ENCODE assay signal across 25 cellular contexts in genomic region chr1:113779542-113779941, GRCh38.
"Had no signal": no experiment of that assay in that cellular context is flagged by ENCODE, and none has a peak within 500 bp of the region (broad histone marks: within the 10 kb centered on the region; RNA-seq: fewer than 3 reads in every experiment).

No MANE protein-coding gene starts in this region.

- H3K4me3 Mint-ChIP-seq: activated CD4-positive, alpha-beta T cell treated with anti-CD3 and anti-CD28 coated beads, Interleukin-2, amount 10 ng/mL, durations not matched to agents 24 days and 14 days; activated CD8-positive, alpha-beta T cell treated with anti-CD3 and anti-CD28 coated beads for 36 hours; activated naive CD4-positive, alpha-beta T cell treated with anti-CD3 and anti-CD28 coated beads for 36 hours; activated T-cell treated with anti-CD3 and anti-CD28 coated beads, Interleukin-2, amount 50 U/mL, for 24 hours; activated T-helper 1 cell treated with anti-CD3 and anti-CD28 coated beads, Interleukin-12 subunit alpha, Interleukin-12 subunit beta, Interleukin-2, Interleukin-4 antibody, amounts not matched to agents 30 ng/mL and 10 ng/mL and 1 ng/mL, durations not matched to agents 14 hours and 24 hours and 36 hours had no signal

- H3K27ac ChIP-seq: adrenal gland, body of pancreas, breast epithelium, SJCRH30, SK-N-MC had no signal

- DNase-seq: activated CD4-positive, alpha-beta T cell treated with anti-CD3 and anti-CD28 coated beads, Interleukin-2, amount 10 ng/mL, durations not matched to agents 24 days and 14 days; activated CD4-positive, alpha-beta T cell treated with anti-CD3 and anti-CD28 coated beads, Interleukin-2, amount 50 U/mL, for 4 hours; activated CD8-positive, alpha-beta T cell treated with anti-CD3 and anti-CD28 coated beads for 36 hours; activated gamma-delta T cell treated with Interleukin-2 at 50 U/mL for 16 hours; activated naive CD4-positive, alpha-beta T cell treated with anti-CD3 and anti-CD28 coated beads for 36 hours; activated T-cell treated with anti-CD3 and anti-CD28 coated beads, Interleukin-2, amount 50 U/mL, for 24 hours; adrenal gland; body of pancreas; cerebellar nuclear complex; NCI-H1105; NCI-H1417 treated with DMSO at 0.1 percent for 48 hours; NCI-H187 treated with DMSO at 0.1 percent for 48 hours; NCI-H2081; NCI-H2171 treated with DMSO at 0.1 percent for 48 hours; NCI-H2227 treated with DMSO at 0.1 percent for 48 hours; NCI-H446; NCI-H510A treated with DMSO at 0.1 percent for 48 hours; NK-92 treated with Interleukin-12 subunit alpha and Interleukin-12 subunit beta, amount 100 ng/mL, for 24 hours; Right ventricle myocardium superior; SJCRH30; T1000 had no signal

- H3K9me3 ChIP-seq: adrenal gland, body of pancreas, breast epithelium, SJCRH30 had no signal

- H3K27me3 Mint-ChIP-seq: activated CD4-positive, alpha-beta T cell treated with anti-CD3 and anti-CD28 coated beads, Interleukin-2, amount 10 ng/mL, durations not matched to agents 24 days and 14 days; activated CD8-positive, alpha-beta T cell treated with anti-CD3 and anti-CD28 coated beads for 36 hours; activated T-cell treated with anti-CD3 and anti-CD28 coated beads, Interleukin-2, amount 50 U/mL, for 24 hours had no signal

- H3K9me3 Mint-ChIP-seq: activated T-cell treated with anti-CD3 and anti-CD28 coated beads, Interleukin-2, amount 50 U/mL, for 24 hours had no signal

- ATAC-seq: activated CD8-positive, alpha-beta T cell treated with anti-CD3 and anti-CD28 coated beads for 36 hours; activated naive CD4-positive, alpha-beta T cell treated with anti-CD3 and anti-CD28 coated beads, Interleukin-2, amount 50 U/mL, for 72 hours; body of pancreas had no signal

- H3K27me3 ChIP-seq: adrenal gland, body of pancreas, breast epithelium, SJCRH30 had no signal

- H3K36me3 ChIP-seq: breast epithelium had no signal

- H3K4me3 ChIP-seq: adrenal gland, body of pancreas, breast epithelium, SJCRH30, SK-N-MC had no signal

- H3K27ac Mint-ChIP-seq: activated CD4-positive, alpha-beta T cell treated with anti-CD3 and anti-CD28 coated beads, Interleukin-2, amount 10 ng/mL, durations not matched to agents 24 days and 14 days; activated CD8-positive, alpha-beta T cell treated with anti-CD3 and anti-CD28 coated beads for 36 hours; activated naive CD4-positive, alpha-beta T cell treated with anti-CD3 and anti-CD28 coated beads for 36 hours; activated naive CD4-positive, alpha-beta T cell treated with anti-CD3 and anti-CD28 coated beads, Interleukin-2, amount 50 U/mL, for 72 hours; activated T-helper 1 cell treated with anti-CD3 and anti-CD28 coated beads, Interleukin-12 subunit alpha, Interleukin-12 subunit beta, Interleukin-2, Interleukin-4 antibody, amounts not matched to agents 30 ng/mL and 10 ng/mL and 1 ng/mL, durations not matched to agents 14 hours and 24 hours and 36 hours had no signal
